ENCODE assay signal across 8 cellular contexts in genomic region chr13:27533155-27533643, GRCh38.
DNase-seq lines count a peak whose midpoint lies in the region; ATAC-seq and TF ChIP-seq lines count a peak whose summit lies in the region.

No MANE protein-coding gene starts in this region.

- no peaks in the 10 kb centered on the region for H3K36me3 Mint-ChIP-seq in activated naive CD4-positive, alpha-beta T cell treated with anti-CD3 and anti-CD28 coated beads for 36 hours (ENCODE audit: low read depth)

- 0% methylated on average over 6 of the region's 19 CpGs; no CpG with 5 or more reads in 1 of the 2 donors for WGBS in gastroesophageal sphincter (ENCODE audit: low coverage in 1 of 2), 2 donors
- WGBS in thyroid gland, 2 donors, result 11 to 28% methylated on average over 5 to 17 of the region's 19 CpGs

- intact Hi-C loops in activated naive CD4-positive, alpha-beta T cell treated with anti-CD3 and anti-CD28 coated beads for 36 hours (cut with micrococcal nuclease), result loop anchor here (1.0 to 5.0 kb wide), 5 partner anchors 89 to 293 kb away; partner anchors contain the start of genes LNX2 and POLR1D
- intact Hi-C loops in thyroid gland (cut with DNase I), result loop anchor here (2.0 to 10.0 kb wide), 3 partner anchors 92 to 294 kb away; partner anchors contain the start of genes LNX2 and POLR1D

- H3K27ac ChIP-seq in RWPE2 (ENCODE audit: poor library complexity, severe bottlenecking) (no peak overlapping the region), gastroesophageal sphincter (no peak overlapping the region), neutrophil (no peak overlapping the region), thyroid gland (no peak overlapping the region)

- TF ChIP-seq EP300 in gastroesophageal sphincter (IDR thresholded peaks at IDR 0.05), result no peak

- CTCF ChIA-PET in activated naive CD4-positive, alpha-beta T cell treated with anti-CD3 and anti-CD28 coated beads for 36 hours (lab: Charles Lee), result interaction anchor here (0.7 to 4.5 kb wide), 10 partner anchors 10 to 295 kb away, joined by 3 to 60 read pairs (median 3); no protein-coding TSS in a partner anchor

- ATAC-seq in RWPE2 (ENCODE audit: low read depth) (peak; percentile 96), gastroesophageal sphincter (peak; percentile 89), HG02763 (IDR thresholded peaks at IDR 0.05; ENCODE audit: unreplicated experiment) (no peak)

- DNase-seq in AML-193 (lab: John Stamatoyannopoulos, UW), result peak; percentile 48 to 50
- peak; percentile 5 for DNase-seq in HPDE6-E6E7 (ENCODE audit: extremely low spot score)
- no peak for DNase-seq in RWPE2 (ENCODE audit: low spot score)
- peak; percentile 61 for DNase-seq in activated naive CD4-positive, alpha-beta T cell treated with anti-CD3 and anti-CD28 coated beads for 36 hours
- peak; percentile 87 to 93 for DNase-seq in thyroid gland

- peaks cover 8% of the 10 kb centered on the region for H3K4me1 Mint-ChIP-seq in activated naive CD4-positive, alpha-beta T cell treated with anti-CD3 and anti-CD28 coated beads for 36 hours (ENCODE audit: low read depth)

- no peak overlapping the region for H3K27ac Mint-ChIP-seq in activated naive CD4-positive, alpha-beta T cell treated with anti-CD3 and anti-CD28 coated beads for 36 hours

- H3K27me3 Mint-ChIP-seq in activated naive CD4-positive, alpha-beta T cell treated with anti-CD3 and anti-CD28 coated beads for 36 hours (ENCODE audit: low read depth), result peaks cover 2% of the 10 kb centered on the region

- no peaks in the 10 kb centered on the region for H3K9me3 ChIP-seq in RWPE2 (ENCODE audit: severe bottlenecking)
- H3K9me3 ChIP-seq in gastroesophageal sphincter, result no peaks in the 10 kb centered on the region
- H3K9me3 ChIP-seq in neutrophil, result no peaks in the 10 kb centered on the region
- H3K9me3 ChIP-seq in thyroid gland, result no peaks in the 10 kb centered on the region

- H3K4me3 Mint-ChIP-seq in activated naive CD4-positive, alpha-beta T cell treated with anti-CD3 and anti-CD28 coated beads for 36 hours, result no peak overlapping the region

- peaks cover 3% of the 10 kb centered on the region for H3K9me3 Mint-ChIP-seq in activated naive CD4-positive, alpha-beta T cell treated with anti-CD3 and anti-CD28 coated beads for 36 hours

- TF ChIP-seq POLR2A in gastroesophageal sphincter (IDR thresholded peaks at IDR 0.05), result no peak
- TF ChIP-seq POLR2A in thyroid gland (IDR thresholded peaks at IDR 0.05), result no peak

- TF ChIP-seq CTCF in RWPE2 (IDR thresholded peaks at IDR 0.05; ENCODE audit: poor library complexity, severe bottlenecking) (peak; percentile 80), gastroesophageal sphincter (IDR thresholded peaks at IDR 0.05) (peak; percentile 55 to 96 (median 84)), neutrophil (IDR thresholded peaks at IDR 0.05) (peak; percentile 71), thyroid gland (IDR thresholded peaks at IDR 0.05) (peak; percentile 80 to 97 (median 90))

- no peaks in the 10 kb centered on the region for H3K36me3 ChIP-seq in RWPE2 (ENCODE audit: low read depth)
- H3K36me3 ChIP-seq in gastroesophageal sphincter, result no peaks in the 10 kb centered on the region
- H3K36me3 ChIP-seq in neutrophil, result no peaks in the 10 kb centered on the region
- H3K36me3 ChIP-seq in thyroid gland, result no peaks in the 10 kb centered on the region

- H3K27me3 ChIP-seq in RWPE2 (ENCODE audit: insufficient read depth, poor library complexity, severe bottlenecking) (no peaks in the 10 kb centered on the region), gastroesophageal sphincter (peaks cover 6% of the 10 kb centered on the region), neutrophil (peaks cover 19% of the 10 kb centered on the region), thyroid gland (no peaks in the 10 kb centered on the region)

- no peaks in the 10 kb centered on the region for H3K4me1 ChIP-seq in RWPE2 (ENCODE audit: insufficient read depth, poor library complexity, severe bottlenecking)
- H3K4me1 ChIP-seq in gastroesophageal sphincter, result no peaks in the 10 kb centered on the region
- H3K4me1 ChIP-seq in neutrophil (ENCODE audit: control insufficient read depth in 1 of 2, insufficient read depth in 1 of 2, low read depth in 1 of 2, low read length in 1 of 2), result peaks cover 0 to 7% of the 10 kb centered on the region in 2 experiments
- peaks cover 32 to 37% of the 10 kb centered on the region in 2 donors for H3K4me1 ChIP-seq in thyroid gland

- H3K4me3 ChIP-seq in RWPE2 (ENCODE audit: severe bottlenecking), result no peak overlapping the region
- no peak overlapping the region for H3K4me3 ChIP-seq in gastroesophageal sphincter
- peak overlapping the region in 1 of 2 experiments; percentile 33 for H3K4me3 ChIP-seq in neutrophil (ENCODE audit: low read depth in 1 of 2, low read length in 1 of 2)
- no peak overlapping the region for H3K4me3 ChIP-seq in thyroid gland (replicated peaks in 1 of 3)
